Comparison of ENCODE assay signal across 1 cellular context in genomic region chr2:218245214-218245613, GRCh38.
TF ChIP-seq lines count a peak whose summit lies in the region.

No MANE protein-coding gene starts in this region.

TF ChIP-seq in HepG2, 621 proteins besides CTCF, POLR2A, EP300 and RAD21 (continues in another document):
- TF ChIP-seq THAP11 (CRISPR knock-in tag; IDR thresholded peaks at IDR 0.05) (peak; percentile 26; the same call in 1 of the 2 replicates), NR2F1 (CRISPR knock-in tag; IDR thresholded peaks at IDR 0.05) (peak in 1 of 2 experiments; percentile 18; a peak in 1 of 4 replicates), ADNP (CRISPR knock-in tag; IDR thresholded peaks at IDR 0.05) (no peak), ZNF766 (CRISPR knock-in tag; IDR thresholded peaks at IDR 0.05; ENCODE audit: borderline replicate concordance) (no peak), HOXA5 (CRISPR knock-in tag; IDR thresholded peaks at IDR 0.05) (no peak), HNF4A (CRISPR knock-in tag; IDR thresholded peaks at IDR 0.05) (peak; percentile 42), ISX (CRISPR knock-in tag; conservative IDR thresholded peaks at IDR 0.05) (no peak), HMG20A (CRISPR knock-in tag; IDR thresholded peaks at IDR 0.05; ENCODE audit: borderline replicate concordance) (peak; percentile 15; the same call in 1 of the 2 replicates), SRSF1 (optimal IDR thresholded peaks at IDR 0.05; ENCODE audit: low read depth, low read length) (no peak), ZNF562 (CRISPR knock-in tag; IDR thresholded peaks at IDR 0.05; ENCODE audit: borderline replicate concordance) (no peak), ATF1 (CRISPR knock-in tag; IDR thresholded peaks at IDR 0.05) (no peak), PAWR (CRISPR knock-in tag; IDR thresholded peaks at IDR 0.05; ENCODE audit: borderline replicate concordance) (no peak), ZNF329 (CRISPR knock-in tag; IDR thresholded peaks at IDR 0.05; ENCODE audit: low read depth) (no peak), GABPB1 (CRISPR knock-in tag; IDR thresholded peaks at IDR 0.05) (no peak), ZNF720 (CRISPR knock-in tag; IDR thresholded peaks at IDR 0.05) (no peak), SAP130 (CRISPR knock-in tag; IDR thresholded peaks at IDR 0.05; ENCODE audit: low read depth) (0 out of 2 replicates have a peak, but pooled peaks have one; percentile 16), ZNF839 (CRISPR knock-in tag; IDR thresholded peaks at IDR 0.05; ENCODE audit: borderline replicate concordance) (no peak), DMAP1 (CRISPR knock-in tag; IDR thresholded peaks at IDR 0.05) (0 out of 2 replicates have a peak, but pooled peaks have one; percentile 25), NONO (IDR thresholded peaks at IDR 0.05) (no peak), NONO (CRISPR knock-in tag; conservative IDR thresholded peaks at IDR 0.05) (no peak), ZSCAN20 (CRISPR knock-in tag; IDR thresholded peaks at IDR 0.05; ENCODE audit: borderline replicate concordance) (no peak), XRCC5 (optimal IDR thresholded peaks at IDR 0.05; ENCODE audit: low read length) (peak; percentile 57), ZBTB7B (CRISPR knock-in tag; IDR thresholded peaks at IDR 0.05) (peak; percentile 49; the same call in 1 of the 2 replicates), SALL1 (CRISPR knock-in tag; IDR thresholded peaks at IDR 0.05) (peak; percentile 57; the same call in 1 of the 2 replicates), REST (IDR thresholded peaks at IDR 0.05; ENCODE audit: borderline replicate concordance in 1 of 2, low read depth in 1 of 2, low read length in 2 of 2) (no peak), THRA (CRISPR knock-in tag; IDR thresholded peaks at IDR 0.05; ENCODE audit: borderline replicate concordance) (peak; percentile 24; the same call in 1 of the 2 replicates), FOXK2 (IDR thresholded peaks at IDR 0.05) (no peak), BCL6 (CRISPR knock-in tag; IDR thresholded peaks at IDR 0.05) (0 out of 2 replicates have a peak, but pooled peaks have one; percentile 29), ZNF629 (CRISPR knock-in tag; conservative IDR thresholded peaks at IDR 0.05) (peak; percentile 27; the same call in 1 of the 2 replicates), TERF1 (CRISPR knock-in tag; IDR thresholded peaks at IDR 0.05) (no peak), ZNF598 (CRISPR knock-in tag; IDR thresholded peaks at IDR 0.05; ENCODE audit: borderline replicate concordance) (peak; percentile 76; the same call in 1 of the 2 replicates), SOX6 (IDR thresholded peaks at IDR 0.05) (no peak), SOX6 (CRISPR knock-in tag; IDR thresholded peaks at IDR 0.05) (peak; percentile 64), ZMYM4 (CRISPR knock-in tag; IDR thresholded peaks at IDR 0.05) (no peak), ZMYM3 (CRISPR knock-in tag; IDR thresholded peaks at IDR 0.05) (no peak), RORA (CRISPR knock-in tag; IDR thresholded peaks at IDR 0.05) (no peak), PCBP2 (optimal IDR thresholded peaks at IDR 0.05; ENCODE audit: low read depth, low read length, poor library complexity, severe bottlenecking) (no peak), ZNF772 (CRISPR knock-in tag; IDR thresholded peaks at IDR 0.05) (peak; percentile 36; the same call in 1 of the 2 replicates), ZNF652 (CRISPR knock-in tag; IDR thresholded peaks at IDR 0.05; ENCODE audit: borderline replicate concordance, low read depth) (peak; percentile 57; the same call in 1 of the 2 replicates), HDAC2 (CRISPR knock-in tag; IDR thresholded peaks at IDR 0.05) (no peak), ATRX (CRISPR knock-in tag; IDR thresholded peaks at IDR 0.05; ENCODE audit: borderline replicate concordance) (no peak), SMAD3 (CRISPR knock-in tag; IDR thresholded peaks at IDR 0.05) (no peak), ZNF33B (CRISPR knock-in tag; IDR thresholded peaks at IDR 0.05) (0 out of 2 replicates have a peak, but pooled peaks have one; percentile 36), NR2F6 (IDR thresholded peaks at IDR 0.05) (peak; percentile 76), NR2F6 (CRISPR knock-in tag; IDR thresholded peaks at IDR 0.05) (peak; percentile 61; the same call in 1 of the 2 replicates), TCF7 (IDR thresholded peaks at IDR 0.05; ENCODE audit: low read depth) (peak; percentile 33), TBX2 (CRISPR knock-in tag; IDR thresholded peaks at IDR 0.05; ENCODE audit: borderline replicate concordance) (0 out of 2 replicates have a peak, but pooled peaks have one; percentile 37), ZNF550 (CRISPR knock-in tag; IDR thresholded peaks at IDR 0.05; ENCODE audit: borderline replicate concordance) (no peak), RNF2 (conservative IDR thresholded peaks at IDR 0.05; ENCODE audit: low read depth) (no peak), FOXP4 (CRISPR knock-in tag; IDR thresholded peaks at IDR 0.05) (0 out of 2 replicates have a peak, but pooled peaks have one; percentile 16), HNF4G (IDR thresholded peaks at IDR 0.05; ENCODE audit: borderline replicate concordance, low read depth, low read length) (peak; percentile 63; the same call in 1 of the 2 replicates), HNF4G (CRISPR knock-in tag; IDR thresholded peaks at IDR 0.05; ENCODE audit: borderline replicate concordance, low read depth) (no peak), PPARG (CRISPR knock-in tag; conservative IDR thresholded peaks at IDR 0.05) (no peak), SRY (CRISPR knock-in tag; IDR thresholded peaks at IDR 0.05) (no peak), SOX5 (CRISPR knock-in tag; IDR thresholded peaks at IDR 0.05; ENCODE audit: borderline replicate concordance) (peak; percentile 27; the same call in 1 of the 2 replicates), TBL1XR1 (IDR thresholded peaks at IDR 0.05; ENCODE audit: borderline replicate concordance, low read length, partially characterized antibody) (no peak), PHF21A (CRISPR knock-in tag; IDR thresholded peaks at IDR 0.05) (peak; percentile 50; the same call in 1 of the 2 replicates), GATAD2A (CRISPR knock-in tag; IDR thresholded peaks at IDR 0.05) (peak; percentile 40; the same call in 1 of the 2 replicates), ZNF354B (CRISPR knock-in tag; IDR thresholded peaks at IDR 0.05) (no peak), GLI4 (CRISPR knock-in tag; IDR thresholded peaks at IDR 0.05; ENCODE audit: borderline replicate concordance) (no peak)
- TF ChIP-seq, protein P1, sequence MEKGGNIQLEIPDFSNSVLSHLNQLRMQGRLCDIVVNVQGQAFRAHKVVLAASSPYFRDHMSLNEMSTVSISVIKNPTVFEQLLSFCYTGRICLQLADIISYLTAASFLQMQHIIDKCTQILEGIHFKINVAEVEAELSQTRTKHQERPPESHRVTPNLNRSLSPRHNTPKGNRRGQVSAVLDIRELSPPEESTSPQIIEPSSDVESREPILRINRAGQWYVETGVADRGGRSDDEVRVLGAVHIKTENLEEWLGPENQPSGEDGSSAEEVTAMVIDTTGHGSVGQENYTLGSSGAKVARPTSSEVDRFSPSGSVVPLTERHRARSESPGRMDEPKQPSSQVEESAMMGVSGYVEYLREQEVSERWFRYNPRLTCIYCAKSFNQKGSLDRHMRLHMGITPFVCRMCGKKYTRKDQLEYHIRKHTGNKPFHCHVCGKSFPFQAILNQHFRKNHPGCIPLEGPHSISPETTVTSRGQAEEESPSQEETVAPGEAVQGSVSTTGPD (CRISPR knock-in tag; IDR thresholded peaks at IDR 0.05) = peak; percentile 90
- TF ChIP-seq, protein P2, sequence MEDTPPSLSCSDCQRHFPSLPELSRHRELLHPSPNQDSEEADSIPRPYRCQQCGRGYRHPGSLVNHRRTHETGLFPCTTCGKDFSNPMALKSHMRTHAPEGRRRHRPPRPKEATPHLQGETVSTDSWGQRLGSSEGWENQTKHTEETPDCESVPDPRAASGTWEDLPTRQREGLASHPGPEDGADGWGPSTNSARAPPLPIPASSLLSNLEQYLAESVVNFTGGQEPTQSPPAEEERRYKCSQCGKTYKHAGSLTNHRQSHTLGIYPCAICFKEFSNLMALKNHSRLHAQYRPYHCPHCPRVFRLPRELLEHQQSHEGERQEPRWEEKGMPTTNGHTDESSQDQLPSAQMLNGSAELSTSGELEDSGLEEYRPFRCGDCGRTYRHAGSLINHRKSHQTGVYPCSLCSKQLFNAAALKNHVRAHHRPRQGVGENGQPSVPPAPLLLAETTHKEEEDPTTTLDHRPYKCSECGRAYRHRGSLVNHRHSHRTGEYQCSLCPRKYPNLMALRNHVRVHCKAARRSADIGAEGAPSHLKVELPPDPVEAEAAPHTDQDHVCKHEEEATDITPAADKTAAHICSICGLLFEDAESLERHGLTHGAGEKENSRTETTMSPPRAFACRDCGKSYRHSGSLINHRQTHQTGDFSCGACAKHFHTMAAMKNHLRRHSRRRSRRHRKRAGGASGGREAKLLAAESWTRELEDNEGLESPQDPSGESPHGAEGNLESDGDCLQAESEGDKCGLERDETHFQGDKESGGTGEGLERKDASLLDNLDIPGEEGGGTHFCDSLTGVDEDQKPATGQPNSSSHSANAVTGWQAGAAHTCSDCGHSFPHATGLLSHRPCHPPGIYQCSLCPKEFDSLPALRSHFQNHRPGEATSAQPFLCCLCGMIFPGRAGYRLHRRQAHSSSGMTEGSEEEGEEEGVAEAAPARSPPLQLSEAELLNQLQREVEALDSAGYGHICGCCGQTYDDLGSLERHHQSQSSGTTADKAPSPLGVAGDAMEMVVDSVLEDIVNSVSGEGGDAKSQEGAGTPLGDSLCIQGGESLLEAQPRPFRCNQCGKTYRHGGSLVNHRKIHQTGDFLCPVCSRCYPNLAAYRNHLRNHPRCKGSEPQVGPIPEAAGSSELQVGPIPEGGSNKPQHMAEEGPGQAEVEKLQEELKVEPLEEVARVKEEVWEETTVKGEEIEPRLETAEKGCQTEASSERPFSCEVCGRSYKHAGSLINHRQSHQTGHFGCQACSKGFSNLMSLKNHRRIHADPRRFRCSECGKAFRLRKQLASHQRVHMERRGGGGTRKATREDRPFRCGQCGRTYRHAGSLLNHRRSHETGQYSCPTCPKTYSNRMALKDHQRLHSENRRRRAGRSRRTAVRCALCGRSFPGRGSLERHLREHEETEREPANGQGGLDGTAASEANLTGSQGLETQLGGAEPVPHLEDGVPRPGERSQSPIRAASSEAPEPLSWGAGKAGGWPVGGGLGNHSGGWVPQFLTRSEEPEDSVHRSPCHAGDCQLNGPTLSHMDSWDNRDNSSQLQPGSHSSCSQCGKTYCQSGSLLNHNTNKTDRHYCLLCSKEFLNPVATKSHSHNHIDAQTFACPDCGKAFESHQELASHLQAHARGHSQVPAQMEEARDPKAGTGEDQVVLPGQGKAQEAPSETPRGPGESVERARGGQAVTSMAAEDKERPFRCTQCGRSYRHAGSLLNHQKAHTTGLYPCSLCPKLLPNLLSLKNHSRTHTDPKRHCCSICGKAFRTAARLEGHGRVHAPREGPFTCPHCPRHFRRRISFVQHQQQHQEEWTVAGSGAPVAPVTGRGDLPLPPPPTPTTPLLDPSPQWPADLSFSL (CRISPR knock-in tag; IDR thresholded peaks at IDR 0.05) = no peak
